ENCODE assay signal across 22 cellular contexts in the genomic region with DNA sequence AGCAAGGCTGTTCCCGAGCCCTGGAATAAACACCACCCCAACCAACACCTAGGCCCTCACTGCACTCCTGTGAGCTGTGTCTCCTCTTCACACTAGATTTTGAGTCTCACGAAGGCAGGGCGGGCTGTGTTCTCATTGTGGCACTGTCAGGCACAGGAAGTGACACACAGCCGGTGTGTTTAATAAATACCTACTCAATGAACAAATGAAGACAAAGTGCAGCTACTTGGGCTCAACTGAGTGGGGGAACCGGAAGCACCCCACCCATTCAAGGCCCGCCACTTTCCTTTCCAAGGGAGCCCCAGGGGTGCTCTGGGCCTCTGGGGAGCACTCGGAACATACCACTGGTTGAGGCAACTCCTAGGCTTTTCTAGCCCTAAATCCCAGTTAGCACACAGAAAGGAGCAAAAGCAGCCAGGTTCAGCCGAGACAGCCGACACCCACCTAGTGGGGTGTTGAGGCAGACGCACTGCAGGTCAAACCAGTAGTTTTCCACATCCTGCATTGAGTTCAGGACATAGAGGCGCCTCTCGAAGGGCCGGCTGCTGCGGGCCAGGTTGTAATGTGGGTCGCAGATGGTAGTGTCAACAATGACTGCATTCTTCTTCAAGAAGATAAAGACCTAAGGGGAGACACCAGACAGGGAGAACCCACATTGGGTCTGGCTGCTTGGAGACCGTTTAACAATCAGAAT. TPM values are rescaled to one million over a fixed set of nuclear protein-coding genes. Genes with fewer than 3 reads are reported as not detected.
A peak's percentile ranks its signal among the peaks of the same experiment; 100 is the strongest.
DNase-seq lines count a peak whose midpoint lies in the region; ATAC-seq, FAIRE-seq and TF ChIP-seq lines count a peak whose summit lies in the region.
"Had no signal": no experiment of that assay in that cellular context is flagged by ENCODE, and none has a peak within 500 bp of the region (broad histone marks: within the 10 kb centered on the region; RNA-seq: fewer than 3 reads in every experiment).

No MANE protein-coding gene starts in this region.

- DNase-seq in A673 (ENCODE audit: low spot score) (peak; percentile 18), NCI-H1436 treated with DMSO at 0.1 percent for 48 hours (lab: John Stamatoyannopoulos, UW) (peak; percentile 36), endothelial cell of umbilical vein (ENCODE audit: low read depth, low spot score) (peak; percentile 37), mucosa of descending colon (no peak)
- no peak for DNase-seq in naive thymus-derived CD4-positive, alpha-beta T cell
- DNase-seq in stimulated activated naive CD4-positive, alpha-beta T cell (lab: John Stamatoyannopoulos, UW) = no peak
- DNase-seq: ACHN; activated CD4-positive, alpha-beta T cell treated with anti-CD3 and anti-CD28 coated beads, Interleukin-2, amount 10 ng/mL, durations not matched to agents 7 days and 5 days; activated naive CD4-positive, alpha-beta T cell treated with anti-CD3 and anti-CD28 coated beads, Interleukin-2, amount 50 U/mL, for 16 hours; CD4-positive, CD25-positive, alpha-beta regulatory T cell; DMS53; GM23248; NCI-H146; NCI-H2227 treated with DMSO at 0.1 percent for 48 hours; stimulated activated CD4-positive, alpha-beta T cell treated with anti-CD3 and anti-CD28 coated beads, Interleukin-15, amount 100 ng/mL, for 24 hours; stimulated activated naive CD4-positive, alpha-beta T cell treated with Interleukin-2 at 50 U/mL for 16 hours; SW 1271 had no signal

- no peaks in the 10 kb centered on the region for H3K9me3 ChIP-seq in A673 (ENCODE audit: low read depth, low read length, poor library complexity, severe bottlenecking)
- H3K9me3 ChIP-seq in endothelial cell of umbilical vein (replicated peaks; ENCODE audit: control insufficient read depth, insufficient read depth, low read length) = no peaks in the 10 kb centered on the region
- H3K9me3 ChIP-seq in naive thymus-derived CD4-positive, alpha-beta T cell (ENCODE audit: control insufficient read depth in 2 of 3, low read length in 3 of 3) = no peaks in the 10 kb centered on the region
- H3K9me3 ChIP-seq in mucosa of descending colon = no peaks in the 10 kb centered on the region

- H3K36me3 ChIP-seq in A673 (ENCODE audit: insufficient read depth, low read length, poor library complexity, severe bottlenecking) (peaks cover 64% of the 10 kb centered on the region), endothelial cell of umbilical vein (ENCODE audit: control insufficient read depth in 2 of 2, extremely low read depth in 1 of 2, insufficient read depth in 2 of 2, low read length in 2 of 2) (peaks cover 23 to 51% of the 10 kb centered on the region in 2 experiments), mucosa of descending colon (ENCODE audit: low read depth) (peaks cover 6% of the 10 kb centered on the region)
- H3K36me3 ChIP-seq in naive thymus-derived CD4-positive, alpha-beta T cell (ENCODE audit: control insufficient read depth in 2 of 3, insufficient read depth in 3 of 3, low read length in 3 of 3) = peaks cover 8 to 98% (median 17%) of the 10 kb centered on the region in 3 experiments

- no peaks in the 10 kb centered on the region for H3K79me2 ChIP-seq in endothelial cell of umbilical vein (ENCODE audit: control insufficient read depth, insufficient read depth, low read length)

- peak; percentile 88 for FAIRE-seq in endothelial cell of umbilical vein (lab: Jason Lieb, UNC)
- FAIRE-seq: HepG2 had no signal

- H3K4me3 ChIP-seq in A673 (ENCODE audit: low read depth, low read length, poor library complexity, severe bottlenecking) (no peak overlapping the region), endothelial cell of umbilical vein (replicated peaks in 1 of 3; ENCODE audit: insufficient read depth in 1 of 3, low read depth in 1 of 3, low read length in 3 of 3) (no peak overlapping the region), mucosa of descending colon (no peak overlapping the region)
- no peak overlapping the region for H3K4me3 ChIP-seq in naive thymus-derived CD4-positive, alpha-beta T cell (ENCODE audit: low read length)
- H3K4me3 ChIP-seq: GM23248 had no signal

- intact Hi-C loops in A673 (cut with micrococcal nuclease; ENCODE audit: unreplicated experiment) = no loop called here
- intact Hi-C loops in endothelial cell of umbilical vein (cut with micrococcal nuclease) = no loop called here
- intact Hi-C loops in naive thymus-derived CD4-positive, alpha-beta T cell (cut with micrococcal nuclease) = no loop called here
- intact Hi-C loops in mucosa of descending colon (cut with DNase I, micrococcal nuclease) = no loop called here

- dilution Hi-C loops in endothelial cell of umbilical vein (cut with MboI; ENCODE audit: extremely low pct_ligation_motif_present, low sequenced_read_pairs) = no loop called here

- H3K27ac Mint-ChIP-seq in naive thymus-derived CD4-positive, alpha-beta T cell = peak overlapping the region in 1 of 9 donors; percentile 84
- H3K27ac Mint-ChIP-seq: activated CD4-positive, alpha-beta T cell treated with anti-CD3 and anti-CD28 coated beads, Interleukin-2, amount 10 ng/mL, durations not matched to agents 7 days and 5 days; memory B cell had no signal

- H3K27me3 Mint-ChIP-seq in naive thymus-derived CD4-positive, alpha-beta T cell = no peaks in the 10 kb centered on the region
- H3K27me3 Mint-ChIP-seq: activated CD4-positive, alpha-beta T cell treated with anti-CD3 and anti-CD28 coated beads, Interleukin-2, amount 10 ng/mL, durations not matched to agents 7 days and 5 days; CD4-positive, CD25-positive, alpha-beta regulatory T cell; memory B cell had no signal

- TF ChIP-seq POLR2A in endothelial cell of umbilical vein (IDR thresholded peaks at IDR 0.05; ENCODE audit: low read depth, low read length) = no peak

- H3K4me3 Mint-ChIP-seq in naive thymus-derived CD4-positive, alpha-beta T cell = peak overlapping the region in 1 of 10 donors; percentile 29
- H3K4me3 Mint-ChIP-seq: activated CD4-positive, alpha-beta T cell treated with anti-CD3 and anti-CD28 coated beads, Interleukin-2, amount 10 ng/mL, durations not matched to agents 7 days and 5 days; CD4-positive, CD25-positive, alpha-beta regulatory T cell; memory B cell had no signal

- peak overlapping the region; percentile 42 for H3K27ac ChIP-seq in A673 (ENCODE audit: low read depth, low read length, poor library complexity, severe bottlenecking)
- H3K27ac ChIP-seq in endothelial cell of umbilical vein (ENCODE audit: insufficient read depth, low read depth, low read length) = peak overlapping the region; percentile 76
- no peak overlapping the region for H3K27ac ChIP-seq in naive thymus-derived CD4-positive, alpha-beta T cell (ENCODE audit: low read depth, low read length)
- H3K27ac ChIP-seq: GM23248, RWPE1 had no signal

- peaks cover 0 to 7% (median 0%) of the 10 kb centered on the region in 7 donors for H3K4me1 Mint-ChIP-seq in naive thymus-derived CD4-positive, alpha-beta T cell
- H3K4me1 Mint-ChIP-seq: activated CD4-positive, alpha-beta T cell treated with anti-CD3 and anti-CD28 coated beads, Interleukin-2, amount 10 ng/mL, durations not matched to agents 7 days and 5 days; CD4-positive, CD25-positive, alpha-beta regulatory T cell; memory B cell had no signal

- BruUV-seq in A673 (replicated peaks; lab: Mats Ljungman, UMichigan) = no TSS peak
- BruUV-seq in endothelial cell of umbilical vein (replicated peaks; lab: Mats Ljungman, UMichigan) = no TSS peak

- H3K9me1 ChIP-seq in endothelial cell of umbilical vein (replicated peaks; ENCODE audit: control insufficient read depth, extremely low read depth, insufficient read depth, low read length) = no peaks in the 10 kb centered on the region

- H3K4me1 ChIP-seq in A673 (ENCODE audit: insufficient read depth, low read length, poor library complexity, severe bottlenecking) = no peaks in the 10 kb centered on the region
- peaks cover 15% of the 10 kb centered on the region for H3K4me1 ChIP-seq in endothelial cell of umbilical vein (ENCODE audit: control insufficient read depth, extremely low read depth, insufficient read depth, low read length)
- no peaks in the 10 kb centered on the region for H3K4me1 ChIP-seq in naive thymus-derived CD4-positive, alpha-beta T cell (ENCODE audit: control insufficient read depth in 2 of 2, insufficient read depth in 2 of 2, low read length in 2 of 2)
- H3K4me1 ChIP-seq in mucosa of descending colon (ENCODE audit: low read depth) = no peaks in the 10 kb centered on the region

- CTCF ChIA-PET in A673 (lab: Charles Lee) = no interaction called here
- CTCF ChIA-PET in endothelial cell of umbilical vein (lab: Charles Lee) = interaction anchor here (1.1 to 1.7 kb wide), 2 partner anchors 8 to 16 kb away, joined by 3 to 5 read pairs; no protein-coding TSS in a partner anchor
- CTCF ChIA-PET in naive thymus-derived CD4-positive, alpha-beta T cell (lab: Charles Lee) = no interaction called here

- peak overlapping the region; percentile 33 for H3K9ac ChIP-seq in endothelial cell of umbilical vein (replicated peaks; ENCODE audit: extremely low read depth, insufficient read depth, low read length)
- H3K9ac ChIP-seq: GM23248 had no signal

- POLR2A ChIA-PET in A673 (lab: Charles Lee; ENCODE audit: low non-redundant PET) = no interaction called here
- POLR2A ChIA-PET in endothelial cell of umbilical vein (lab: Charles Lee) = no interaction called here
- POLR2A ChIA-PET in naive thymus-derived CD4-positive, alpha-beta T cell (lab: Charles Lee) = no interaction called here

- no peaks in the 10 kb centered on the region for H4K20me1 ChIP-seq in endothelial cell of umbilical vein (replicated peaks; ENCODE audit: control insufficient read depth, extremely low read depth, insufficient read depth, low read length)

- H3K36me3 Mint-ChIP-seq in naive thymus-derived CD4-positive, alpha-beta T cell = peaks cover 8 to 64% (median 32%) of the 10 kb centered on the region in 5 donors

- H3K9me3 Mint-ChIP-seq in naive thymus-derived CD4-positive, alpha-beta T cell = peaks cover 0 to 2% (median 0%) of the 10 kb centered on the region in 11 donors
- H3K9me3 Mint-ChIP-seq: activated CD4-positive, alpha-beta T cell treated with anti-CD3 and anti-CD28 coated beads, Interleukin-2, amount 10 ng/mL, durations not matched to agents 7 days and 5 days; memory B cell had no signal

- H3K4me2 ChIP-seq in endothelial cell of umbilical vein (ENCODE audit: insufficient read depth, low read length) = peak overlapping the region; percentile 7

- peak; percentile 54 for ATAC-seq in naive thymus-derived CD4-positive, alpha-beta T cell
- ATAC-seq in GM18858 (IDR thresholded peaks at IDR 0.05; ENCODE audit: unreplicated experiment) (no peak), GM21723 (IDR thresholded peaks at IDR 0.05; ENCODE audit: unreplicated experiment) (no peak), mucosa of descending colon (no peak)

- no peaks in the 10 kb centered on the region for H3K27me3 ChIP-seq in A673 (replicated peaks; ENCODE audit: insufficient read depth, low read depth, low read length, poor library complexity)
- no peaks in the 10 kb centered on the region for H3K27me3 ChIP-seq in endothelial cell of umbilical vein (ENCODE audit: control insufficient read depth in 2 of 2, insufficient read depth in 2 of 2, low read length in 2 of 2)
- H3K27me3 ChIP-seq in naive thymus-derived CD4-positive, alpha-beta T cell (ENCODE audit: control insufficient read depth in 2 of 2, insufficient read depth in 2 of 2, low read length in 2 of 2) = no peaks in the 10 kb centered on the region

- no peak for TF ChIP-seq CTCF in A673 (conservative IDR thresholded peaks at IDR 0.05; ENCODE audit: low read depth, low read length)
- no peak for TF ChIP-seq CTCF in endothelial cell of umbilical vein (IDR thresholded peaks at IDR 0.05; ENCODE audit: extremely low read depth in 1 of 2, insufficient read depth in 1 of 2, low read depth in 1 of 2, low read length in 2 of 2)
- no peak for TF ChIP-seq CTCF in mucosa of descending colon (IDR thresholded peaks at IDR 0.05)

- H2AFZ ChIP-seq in endothelial cell of umbilical vein (ENCODE audit: low read depth, low read length) = no peak overlapping the region
- H2AFZ ChIP-seq: GM23248 had no signal

RNA-seq across cellular contexts. Expression of gene GTF3C1, which starts 57.7 kb away (rescaled TPM):
- total RNA-seq in A673 (2021) (88.7 and 94.2 TPM in 2 replicates), endothelial cell of umbilical vein (79.3 and 86.1 TPM in 2 replicates), mucosa of descending colon (10 to 100 TPM; 47.0 to 58.5 (median 47.7) TPM)
- polyA plus RNA-seq in endothelial cell of umbilical vein = 58.1 and 70.5 TPM in 2 replicates
- 51.1 and 58.0 TPM in 2 replicates for polyA plus RNA-seq in endothelial cell of umbilical vein (2011; cell fraction: cytosol; rRNA removed)
- 103 and 120 TPM in 2 replicates for polyA plus RNA-seq in endothelial cell of umbilical vein (2011; cell fraction: nucleus; rRNA removed)
- polyA plus RNA-seq in endothelial cell of umbilical vein (2012) = 51.9 and 66.0 TPM in 2 replicates
- polyA minus RNA-seq in endothelial cell of umbilical vein = 99.7 and 102 TPM in 2 replicates
- 53.7 TPM for polyA minus RNA-seq in endothelial cell of umbilical vein (2011; cell fraction: cytosol; rRNA and poly(A)+ RNA removed)
- polyA minus RNA-seq in endothelial cell of umbilical vein (2011; cell fraction: nucleus; rRNA and poly(A)+ RNA removed) = 73.4 and 77.7 TPM in 2 replicates
- 10 to 100 TPM; 51.8 to 60.0 (median 52.6) TPM for total RNA-seq in naive thymus-derived CD4-positive, alpha-beta T cell
- polyA plus RNA-seq in naive thymus-derived CD4-positive, alpha-beta T cell = 10 to 100 TPM; 19.0 to 38.3 TPM

RNA-seq across cellular contexts. Expression of gene KATNIP, which starts 57.9 kb away (rescaled TPM):
- total RNA-seq in A673 (2021) = 23.5 and 23.9 TPM in 2 replicates
- total RNA-seq in endothelial cell of umbilical vein = 26.8 and 30.7 TPM in 2 replicates
- 14.7 and 15.6 TPM in 2 replicates for polyA plus RNA-seq in endothelial cell of umbilical vein
- polyA plus RNA-seq in endothelial cell of umbilical vein (2011; cell fraction: cytosol; rRNA removed) = 12.5 and 15.3 TPM in 2 replicates
- 86.0 and 92.8 TPM in 2 replicates for polyA plus RNA-seq in endothelial cell of umbilical vein (2011; cell fraction: nucleus; rRNA removed)
- polyA plus RNA-seq in endothelial cell of umbilical vein (2012) = 17.0 and 20.2 TPM in 2 replicates
- 34.2 and 58.6 TPM in 2 replicates for polyA minus RNA-seq in endothelial cell of umbilical vein
- polyA minus RNA-seq in endothelial cell of umbilical vein (2011; cell fraction: cytosol; rRNA and poly(A)+ RNA removed) = 11.2 TPM
- 53.7 and 66.1 TPM in 2 replicates for polyA minus RNA-seq in endothelial cell of umbilical vein (2011; cell fraction: nucleus; rRNA and poly(A)+ RNA removed)
- 10 to 100 TPM; 18.7 to 39.0 (median 21.3) TPM for total RNA-seq in naive thymus-derived CD4-positive, alpha-beta T cell
- polyA plus RNA-seq in naive thymus-derived CD4-positive, alpha-beta T cell = 1 to 10 TPM; 5.7 to 5.9 TPM
- total RNA-seq in mucosa of descending colon = 10 to 100 TPM; 32.8 to 48.6 (median 33.9) TPM

Comparison
In these comparisons a context has a peak if more than half of its experiments do, and no peak if none do; other contexts are left out.
1. DNase-seq: peak in A673 (single experiment), NCI-H1436 treated with DMSO at 0.1 percent for 48 hours (single experiment) and endothelial cell of umbilical vein (single experiment); none in naive thymus-derived CD4-positive, alpha-beta T cell (0 of 9), stimulated activated naive CD4-positive, alpha-beta T cell (0 of 6) and mucosa of descending colon (0 of 3).